15 cellular contexts compared by ENCODE assay signal in genomic region chr11:77506857-77507256, GRCh38. TPM values are rescaled to one million over a fixed set of nuclear protein-coding genes. Genes with fewer than 3 reads are reported as not detected.
DNase-seq lines count a peak whose midpoint lies in the region; ATAC-seq, FAIRE-seq and TF ChIP-seq lines count a peak whose summit lies in the region.
"Had no signal": no experiment of that assay in that cellular context is flagged by ENCODE, and none has a peak within 500 bp of the region (broad histone marks: within the 10 kb centered on the region; RNA-seq: fewer than 3 reads in every experiment).

No MANE protein-coding gene starts in this region.

- no peaks in the 10 kb centered on the region for H3K9me2 ChIP-seq in PC-3 (replicated peaks; ENCODE audit: low read length)

- no peak for FAIRE-seq in urothelium cell line (lab: Jason Lieb, UNC)

- no peaks in the 10 kb centered on the region for H3K9me3 ChIP-seq in PC-3 (ENCODE audit: low read length)

- H3K27me3 ChIP-seq in PC-3 (ENCODE audit: low read length), result peaks cover 38% of the 10 kb centered on the region

- peak overlapping the region; percentile 43 for H3K4me2 ChIP-seq in PC-3 (ENCODE audit: low read length)

- DNase-seq in NCI-H82 (lab: John Stamatoyannopoulos, UW), result peak; percentile 6
- no peak for DNase-seq in NCI-H82 treated with DMSO at 0.1 percent for 48 hours (lab: John Stamatoyannopoulos, UW; ENCODE audit: unreplicated experiment)
- DNase-seq in PC-3, result peak; percentile 96
- DNase-seq in dermis microvascular lymphatic vessel endothelial cell (ENCODE audit: low read depth in 2 of 2), result peak; percentile 9 to 68
- DNase-seq in urothelium cell line (ENCODE audit: low spot score), result peak; percentile 31
- no peak for DNase-seq in caudate nucleus (lab: John Stamatoyannopoulos, UW)
- no peak for DNase-seq in NCI-H1436 (lab: John Stamatoyannopoulos, UW)
- DNase-seq: ACHN; activated CD4-positive, CD25-positive, alpha-beta regulatory T cell treated with anti-CD3 and anti-CD28 coated beads, Interleukin-2, amount 50 U/mL, for 72 hours; activated T-cell treated with anti-CD3 and anti-CD28 coated beads, Interleukin-2, amount 50 U/mL, for 1 hour; aorta; H7; trophoblast cell had no signal

- POLR2A ChIA-PET in PC-3 (lab: Charles Lee; ENCODE audit: unreplicated experiment), result interaction anchor here (0.5 to 0.6 kb wide), 2 partner anchors 13 to 89 kb away, joined by 5 to 11 read pairs; no protein-coding TSS in a partner anchor

- no peak overlapping the region for H3K4me3 ChIP-seq in PC-3 (ENCODE audit: low read length)

- no peak overlapping the region for H3K27ac ChIP-seq in PC-3 (ENCODE audit: low read length)
- no peak overlapping the region for H3K27ac ChIP-seq in caudate nucleus (ENCODE audit: low read depth, low read length)

- ATAC-seq in PC-3 (peak; percentile 48), HG02885 (IDR thresholded peaks at IDR 0.05; ENCODE audit: poor library complexity, unreplicated experiment) (no peak)
- ATAC-seq: Right ventricle myocardium inferior had no signal

- no TSS peak for BruUV-seq in PC-3 (replicated peaks; lab: Mats Ljungman, UMichigan)

- no peaks in the 10 kb centered on the region for H3F3A ChIP-seq in PC-3 (ENCODE audit: low read length, unreplicated experiment)

- CTCF ChIA-PET in PC-3 (lab: Charles Lee), result interaction anchor here (0.6 to 1.0 kb wide), 2 partner anchors 41 to 311 kb away, joined by 3 read pairs; no protein-coding TSS in a partner anchor

- peaks cover 7% of the 10 kb centered on the region; the same call in 1 of the 2 replicates for H4K20me1 ChIP-seq in PC-3 (ENCODE audit: low read length)

- H3K36me3 ChIP-seq in PC-3 (ENCODE audit: low read depth, low read length), result no peaks in the 10 kb centered on the region

- no peak overlapping the region for H2AFZ ChIP-seq in PC-3 (ENCODE audit: low read length)

- no peaks in the 10 kb centered on the region for H3K79me2 ChIP-seq in PC-3 (ENCODE audit: low read length)

- peaks cover 33% of the 10 kb centered on the region for H3K4me1 ChIP-seq in PC-3 (ENCODE audit: insufficient read depth, low read length)

- H3K9ac ChIP-seq in PC-3 (ENCODE audit: low read length), result no peak overlapping the region

- TF ChIP-seq CTCF in PC-3 (conservative IDR thresholded peaks at IDR 0.05; ENCODE audit: low read depth, low read length), result no peak

- intact Hi-C loops in PC-3 (cut with micrococcal nuclease), result no loop called here

RNA-seq across cellular contexts. Expression of gene PAK1, which starts 33.0 kb away (rescaled TPM):
- total RNA-seq in PC-3 (2014; rRNA removed) (26.1 and 29.8 TPM in 2 replicates), dermis microvascular lymphatic vessel endothelial cell (0.25 and 0.51 TPM in 2 replicates)

Comparison
In these comparisons a context has a peak if more than half of its experiments do, and no peak if none do; other contexts are left out.
1. DNase-seq: peak in NCI-H82 (single experiment), PC-3 (single experiment), dermis microvascular lymphatic vessel endothelial cell (2 of 2) and urothelium cell line (single experiment); none in NCI-H82 treated with DMSO at 0.1 percent for 48 hours (single experiment), caudate nucleus (0 of 61) and NCI-H1436 (single experiment).
2. RNA of gene PAK1, which starts 33.0 kb away (total RNA-seq): 26.1 to 29.8 TPM in PC-3; 0.25 to 0.51 TPM in dermis microvascular lymphatic vessel endothelial cell; every median in the first group is over 10 times any median in the second.